In genomic region chr12:109434556-109434955, GRCh38 we compare ENCODE assay signal across 1 cellular context.
TF ChIP-seq lines count a peak whose summit lies in the region.

No MANE protein-coding gene starts in this region.

TF ChIP-seq in GM23338, 12 proteins besides CTCF, POLR2A, EP300 and RAD21 (continued from another document):
- TF ChIP-seq, protein P1, sequence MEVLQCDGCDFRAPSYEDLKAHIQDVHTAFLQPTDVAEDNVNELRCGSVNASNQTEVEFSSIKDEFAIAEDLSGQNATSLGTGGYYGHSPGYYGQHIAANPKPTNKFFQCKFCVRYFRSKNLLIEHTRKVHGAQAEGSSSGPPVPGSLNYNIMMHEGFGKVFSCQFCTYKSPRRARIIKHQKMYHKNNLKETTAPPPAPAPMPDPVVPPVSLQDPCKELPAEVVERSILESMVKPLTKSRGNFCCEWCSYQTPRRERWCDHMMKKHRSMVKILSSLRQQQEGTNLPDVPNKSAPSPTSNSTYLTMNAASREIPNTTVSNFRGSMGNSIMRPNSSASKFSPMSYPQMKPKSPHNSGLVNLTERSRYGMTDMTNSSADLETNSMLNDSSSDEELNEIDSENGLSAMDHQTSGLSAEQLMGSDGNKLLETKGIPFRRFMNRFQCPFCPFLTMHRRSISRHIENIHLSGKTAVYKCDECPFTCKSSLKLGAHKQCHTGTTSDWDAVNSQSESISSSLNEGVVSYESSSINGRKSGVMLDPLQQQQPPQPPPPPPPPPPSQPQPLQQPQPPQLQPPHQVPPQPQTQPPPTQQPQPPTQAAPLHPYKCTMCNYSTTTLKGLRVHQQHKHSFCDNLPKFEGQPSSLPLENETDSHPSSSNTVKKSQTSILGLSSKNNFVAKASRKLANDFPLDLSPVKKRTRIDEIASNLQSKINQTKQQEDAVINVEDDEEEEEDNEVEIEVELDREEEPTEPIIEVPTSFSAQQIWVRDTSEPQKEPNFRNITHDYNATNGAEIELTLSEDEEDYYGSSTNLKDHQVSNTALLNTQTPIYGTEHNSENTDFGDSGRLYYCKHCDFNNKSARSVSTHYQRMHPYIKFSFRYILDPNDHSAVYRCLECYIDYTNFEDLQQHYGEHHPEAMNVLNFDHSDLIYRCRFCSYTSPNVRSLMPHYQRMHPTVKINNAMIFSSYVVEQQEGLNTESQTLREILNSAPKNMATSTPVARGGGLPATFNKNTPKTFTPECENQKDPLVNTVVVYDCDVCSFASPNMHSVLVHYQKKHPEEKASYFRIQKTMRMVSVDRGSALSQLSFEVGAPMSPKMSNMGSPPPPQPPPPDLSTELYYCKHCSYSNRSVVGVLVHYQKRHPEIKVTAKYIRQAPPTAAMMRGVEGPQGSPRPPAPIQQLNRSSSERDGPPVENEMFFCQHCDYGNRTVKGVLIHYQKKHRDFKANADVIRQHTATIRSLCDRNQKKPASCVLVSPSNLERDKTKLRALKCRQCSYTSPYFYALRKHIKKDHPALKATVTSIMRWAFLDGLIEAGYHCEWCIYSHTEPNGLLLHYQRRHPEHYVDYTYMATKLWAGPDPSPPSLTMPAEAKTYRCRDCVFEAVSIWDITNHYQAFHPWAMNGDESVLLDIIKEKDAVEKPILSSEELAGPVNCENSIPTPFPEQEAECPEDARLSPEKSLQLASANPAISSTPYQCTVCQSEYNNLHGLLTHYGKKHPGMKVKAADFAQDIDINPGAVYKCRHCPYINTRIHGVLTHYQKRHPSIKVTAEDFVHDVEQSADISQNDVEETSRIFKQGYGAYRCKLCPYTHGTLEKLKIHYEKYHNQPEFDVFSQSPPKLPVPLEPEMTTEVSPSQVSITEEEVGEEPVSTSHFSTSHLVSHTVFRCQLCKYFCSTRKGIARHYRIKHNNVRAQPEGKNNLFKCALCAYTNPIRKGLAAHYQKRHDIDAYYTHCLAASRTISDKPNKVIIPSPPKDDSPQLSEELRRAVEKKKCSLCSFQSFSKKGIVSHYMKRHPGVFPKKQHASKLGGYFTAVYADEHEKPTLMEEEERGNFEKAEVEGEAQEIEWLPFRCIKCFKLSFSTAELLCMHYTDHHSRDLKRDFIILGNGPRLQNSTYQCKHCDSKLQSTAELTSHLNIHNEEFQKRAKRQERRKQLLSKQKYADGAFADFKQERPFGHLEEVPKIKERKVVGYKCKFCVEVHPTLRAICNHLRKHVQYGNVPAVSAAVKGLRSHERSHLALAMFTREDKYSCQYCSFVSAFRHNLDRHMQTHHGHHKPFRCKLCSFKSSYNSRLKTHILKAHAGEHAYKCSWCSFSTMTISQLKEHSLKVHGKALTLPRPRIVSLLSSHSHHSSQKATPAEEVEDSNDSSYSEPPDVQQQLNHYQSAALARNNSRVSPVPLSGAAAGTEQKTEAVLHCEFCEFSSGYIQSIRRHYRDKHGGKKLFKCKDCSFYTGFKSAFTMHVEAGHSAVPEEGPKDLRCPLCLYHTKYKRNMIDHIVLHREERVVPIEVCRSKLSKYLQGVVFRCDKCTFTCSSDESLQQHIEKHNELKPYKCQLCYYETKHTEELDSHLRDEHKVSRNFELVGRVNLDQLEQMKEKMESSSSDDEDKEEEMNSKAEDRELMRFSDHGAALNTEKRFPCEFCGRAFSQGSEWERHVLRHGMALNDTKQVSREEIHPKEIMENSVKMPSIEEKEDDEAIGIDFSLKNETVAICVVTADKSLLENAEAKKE (CRISPR knock-in tag; IDR thresholded peaks at IDR 0.05), result no peak
